Comparison of ENCODE assay signal across 1 cellular context in genomic region chr16:51526622-51527021, GRCh38.
TF ChIP-seq lines count a peak whose summit lies in the region.

No MANE protein-coding gene starts in this region.

TF ChIP-seq in GM23338, 12 proteins besides CTCF, POLR2A, EP300 and RAD21 (continued from another document):
- no peak for TF ChIP-seq ZNF462 (CRISPR knock-in tag; IDR thresholded peaks at IDR 0.05)
- TF ChIP-seq, protein P1, sequence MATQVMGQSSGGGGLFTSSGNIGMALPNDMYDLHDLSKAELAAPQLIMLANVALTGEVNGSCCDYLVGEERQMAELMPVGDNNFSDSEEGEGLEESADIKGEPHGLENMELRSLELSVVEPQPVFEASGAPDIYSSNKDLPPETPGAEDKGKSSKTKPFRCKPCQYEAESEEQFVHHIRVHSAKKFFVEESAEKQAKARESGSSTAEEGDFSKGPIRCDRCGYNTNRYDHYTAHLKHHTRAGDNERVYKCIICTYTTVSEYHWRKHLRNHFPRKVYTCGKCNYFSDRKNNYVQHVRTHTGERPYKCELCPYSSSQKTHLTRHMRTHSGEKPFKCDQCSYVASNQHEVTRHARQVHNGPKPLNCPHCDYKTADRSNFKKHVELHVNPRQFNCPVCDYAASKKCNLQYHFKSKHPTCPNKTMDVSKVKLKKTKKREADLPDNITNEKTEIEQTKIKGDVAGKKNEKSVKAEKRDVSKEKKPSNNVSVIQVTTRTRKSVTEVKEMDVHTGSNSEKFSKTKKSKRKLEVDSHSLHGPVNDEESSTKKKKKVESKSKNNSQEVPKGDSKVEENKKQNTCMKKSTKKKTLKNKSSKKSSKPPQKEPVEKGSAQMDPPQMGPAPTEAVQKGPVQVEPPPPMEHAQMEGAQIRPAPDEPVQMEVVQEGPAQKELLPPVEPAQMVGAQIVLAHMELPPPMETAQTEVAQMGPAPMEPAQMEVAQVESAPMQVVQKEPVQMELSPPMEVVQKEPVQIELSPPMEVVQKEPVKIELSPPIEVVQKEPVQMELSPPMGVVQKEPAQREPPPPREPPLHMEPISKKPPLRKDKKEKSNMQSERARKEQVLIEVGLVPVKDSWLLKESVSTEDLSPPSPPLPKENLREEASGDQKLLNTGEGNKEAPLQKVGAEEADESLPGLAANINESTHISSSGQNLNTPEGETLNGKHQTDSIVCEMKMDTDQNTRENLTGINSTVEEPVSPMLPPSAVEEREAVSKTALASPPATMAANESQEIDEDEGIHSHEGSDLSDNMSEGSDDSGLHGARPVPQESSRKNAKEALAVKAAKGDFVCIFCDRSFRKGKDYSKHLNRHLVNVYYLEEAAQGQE (IDR thresholded peaks at IDR 0.05; ENCODE audit: unreplicated experiment): no peak
TF ChIP-seq in GM23338: peak in this region for 0.
